ENCODE assay signal across 8 cellular contexts in the genomic region with DNA sequence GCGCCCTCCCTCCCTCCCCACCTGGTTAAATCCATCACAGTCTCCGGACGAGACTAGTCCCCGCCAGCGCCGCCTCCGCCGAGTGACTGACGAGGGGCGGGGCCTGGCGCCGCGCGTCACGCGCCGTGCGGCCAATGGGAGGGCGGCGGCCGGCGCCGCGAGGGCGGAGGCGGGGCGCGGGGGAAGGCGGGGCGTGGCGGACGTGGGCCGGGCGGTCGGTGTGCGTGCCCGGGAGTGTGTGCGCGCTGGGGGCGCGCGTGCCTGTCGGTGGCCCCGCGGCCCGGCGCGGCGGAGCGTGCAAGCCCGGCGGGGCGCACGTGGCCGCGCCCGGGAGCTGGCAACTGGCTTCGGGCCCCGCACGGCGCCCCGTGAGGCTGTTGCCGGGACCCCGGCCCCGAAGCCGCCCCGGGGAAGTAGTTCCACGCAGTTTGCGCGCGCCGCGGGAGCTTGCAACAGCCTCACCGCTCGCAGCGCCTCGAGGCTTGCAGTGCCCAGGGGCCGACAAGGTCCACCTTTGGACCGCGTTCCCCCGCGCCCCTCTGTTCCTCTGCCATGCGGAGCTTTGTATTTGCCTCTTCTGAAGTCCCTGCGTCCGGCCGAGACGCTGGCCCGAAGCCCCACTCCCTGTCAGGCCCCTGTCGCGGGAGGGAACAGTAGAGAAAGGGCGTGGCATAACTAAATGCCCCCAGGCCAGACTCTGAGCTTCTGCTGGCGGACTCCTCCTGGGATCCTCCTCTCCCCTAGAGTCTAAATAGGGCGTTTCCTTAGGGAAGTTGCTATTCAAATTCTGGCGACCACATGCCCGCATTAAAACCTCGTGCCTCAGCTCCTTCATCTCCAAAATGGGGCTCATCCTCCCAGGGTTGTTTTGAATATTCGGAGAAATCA. TPM values are rescaled to one million over a fixed set of nuclear protein-coding genes. Genes with fewer than 3 reads are reported as not detected.
DNase-seq lines count a peak whose midpoint lies in the region; ATAC-seq and TF ChIP-seq lines count a peak whose summit lies in the region.

No MANE protein-coding gene starts in this region.

- CTCF ChIA-PET in PC-3 (lab: Charles Lee): no interaction called here
- CTCF ChIA-PET in naive thymus-derived CD4-positive, alpha-beta T cell (lab: Charles Lee): interaction anchor here (0.9 to 1.1 kb wide), 2 partner anchors 73 to 375 kb away, joined by 3 read pairs; no protein-coding TSS in a partner anchor

- H3K4me2 ChIP-seq in PC-3 (ENCODE audit: low read length): peak overlapping the region; percentile 59

- POLR2A ChIA-PET in PC-3 (lab: Charles Lee; ENCODE audit: unreplicated experiment): interaction anchor here (0.6 kb wide), 1 partner anchor 40 kb away, joined by 6 read pairs; no protein-coding TSS in a partner anchor
- POLR2A ChIA-PET in naive thymus-derived CD4-positive, alpha-beta T cell (lab: Charles Lee): interaction anchor here (0.7 to 1.4 kb wide), 6 partner anchors 13 to 717 kb away, joined by 3 to 4 read pairs (median 3); no protein-coding TSS in a partner anchor

- no peak for TF ChIP-seq CTCF in PC-3 (conservative IDR thresholded peaks at IDR 0.05; ENCODE audit: low read depth, low read length)

- BruUV-seq in PC-3 (replicated peaks; lab: Mats Ljungman, UMichigan): no TSS peak

- ATAC-seq in GM21447 (IDR thresholded peaks at IDR 0.05; ENCODE audit: unreplicated experiment) (peak; percentile 65), PC-3 (peak; percentile 86)
- ATAC-seq in naive thymus-derived CD4-positive, alpha-beta T cell: peak; percentile 99

- H2AFZ ChIP-seq in PC-3 (ENCODE audit: low read length): peak overlapping the region; percentile 67; the same call in 1 of the 2 replicates

- peak; percentile 37 for DNase-seq in DMS 273 treated with DMSO at 0.1 percent for 48 hours (lab: John Stamatoyannopoulos, UW)
- DNase-seq in PC-3: peak; percentile 92
- DNase-seq in activated T-helper 1 cell treated with Interleukin-2 at 50 U/mL for 16 hours (ENCODE audit: low read depth): peak; percentile 95
- peak; percentile 89 for DNase-seq in fibroblast of gingiva (ENCODE audit: low read depth)
- peak; percentile 86 to 98 (median 95) for DNase-seq in naive thymus-derived CD4-positive, alpha-beta T cell
- peak; percentile 82 to 85 for DNase-seq in stimulated activated CD8-positive, alpha-beta memory T cell treated with anti-CD3 and anti-CD28 coated beads, Interleukin-7, amount 100 ng/mL, for 48 hours (ENCODE audit: extremely low read depth in 1 of 2, low read depth in 1 of 2)

- peaks cover 37 to 43% (median 41%) of the 10 kb centered on the region in 7 donors for H3K4me1 Mint-ChIP-seq in naive thymus-derived CD4-positive, alpha-beta T cell

- H3K9me3 ChIP-seq in HUES48 (ENCODE audit: control insufficient read depth, insufficient read depth, low read length) (no peaks in the 10 kb centered on the region), PC-3 (ENCODE audit: low read length) (no peaks in the 10 kb centered on the region)
- no peaks in the 10 kb centered on the region for H3K9me3 ChIP-seq in naive thymus-derived CD4-positive, alpha-beta T cell (ENCODE audit: control insufficient read depth in 2 of 3, low read length in 3 of 3)

- H3F3A ChIP-seq in PC-3 (ENCODE audit: low read length, unreplicated experiment): no peaks in the 10 kb centered on the region

- peaks cover 0 to 28% (median 7%) of the 10 kb centered on the region in 5 donors for H3K36me3 Mint-ChIP-seq in naive thymus-derived CD4-positive, alpha-beta T cell

- H3K27me3 Mint-ChIP-seq in naive thymus-derived CD4-positive, alpha-beta T cell: peaks cover 0 to 8% (median 6%) of the 10 kb centered on the region in 5 donors

- peaks cover 44% of the 10 kb centered on the region for H3K79me2 ChIP-seq in PC-3 (ENCODE audit: low read length)

- H3K4me3 Mint-ChIP-seq in naive thymus-derived CD4-positive, alpha-beta T cell: peak overlapping the region; percentile 47 to 98 (median 74)

- H3K4me1 ChIP-seq in HUES48 (ENCODE audit: control insufficient read depth, insufficient read depth, low read length) (peaks cover 22% of the 10 kb centered on the region), PC-3 (ENCODE audit: insufficient read depth, low read length) (peaks cover 22% of the 10 kb centered on the region)
- peaks cover 23 to 31% of the 10 kb centered on the region in 2 donors for H3K4me1 ChIP-seq in naive thymus-derived CD4-positive, alpha-beta T cell (ENCODE audit: control insufficient read depth in 2 of 2, insufficient read depth in 2 of 2, low read length in 2 of 2)

- H3K36me3 ChIP-seq in HUES48 (ENCODE audit: control insufficient read depth, insufficient read depth, low read length): no peaks in the 10 kb centered on the region
- peaks cover 4% of the 10 kb centered on the region; the same call in 1 of the 2 replicates for H3K36me3 ChIP-seq in PC-3 (ENCODE audit: low read depth, low read length)
- H3K36me3 ChIP-seq in naive thymus-derived CD4-positive, alpha-beta T cell (ENCODE audit: control insufficient read depth in 2 of 3, insufficient read depth in 3 of 3, low read length in 3 of 3): no peaks in the 10 kb centered on the region

- H4K20me1 ChIP-seq in PC-3 (ENCODE audit: low read length): peaks cover 42% of the 10 kb centered on the region

- intact Hi-C loops in PC-3 (cut with micrococcal nuclease): loop anchor here (5.0 to 10.0 kb wide), 5 partner anchors 75 to 493 kb away; no protein-coding TSS in a partner anchor
- intact Hi-C loops in naive thymus-derived CD4-positive, alpha-beta T cell (cut with micrococcal nuclease): loop anchor here (2.0 to 10.0 kb wide), 19 partner anchors 35 to 863 kb away; partner anchors contain the start of genes FOXP1 (in 2 of the 2), SHQ1 (in 2 of the 2) and PPP4R2 (in 1 of the 2)

- H3K27me3 ChIP-seq in HUES48 (ENCODE audit: control insufficient read depth, insufficient read depth, low read length): peaks cover 15% of the 10 kb centered on the region
- no peaks in the 10 kb centered on the region for H3K27me3 ChIP-seq in PC-3 (ENCODE audit: low read length)
- H3K27me3 ChIP-seq in naive thymus-derived CD4-positive, alpha-beta T cell (ENCODE audit: control insufficient read depth in 2 of 2, insufficient read depth in 2 of 2, low read length in 2 of 2): no peaks in the 10 kb centered on the region

- peak overlapping the region; percentile 25 to 83 (median 61) for H3K27ac Mint-ChIP-seq in naive thymus-derived CD4-positive, alpha-beta T cell

- peak overlapping the region; percentile 53; the same call in 1 of the 2 replicates for H3K9ac ChIP-seq in HUES48 (ENCODE audit: low read depth, low read length)
- no peak overlapping the region for H3K9ac ChIP-seq in PC-3 (ENCODE audit: low read length)

- H3K9me3 Mint-ChIP-seq in naive thymus-derived CD4-positive, alpha-beta T cell: peaks cover 0 to 2% (median 0%) of the 10 kb centered on the region in 11 donors

- H3K27ac ChIP-seq in HUES48 (ENCODE audit: low read depth, low read length): peak overlapping the region; percentile 86
- no peak overlapping the region for H3K27ac ChIP-seq in PC-3 (ENCODE audit: low read length)
- H3K27ac ChIP-seq in naive thymus-derived CD4-positive, alpha-beta T cell (ENCODE audit: low read depth, low read length): peak overlapping the region; percentile 79

- no peaks in the 10 kb centered on the region for H3K9me2 ChIP-seq in PC-3 (replicated peaks; ENCODE audit: low read length)

- H3K4me3 ChIP-seq in HUES48 (ENCODE audit: low read depth, low read length) (peak overlapping the region; percentile 97; the same call in 1 of the 2 replicates), PC-3 (ENCODE audit: low read length) (peak overlapping the region; percentile 49; the same call in 1 of the 2 replicates)
- peak overlapping the region; percentile 39 for H3K4me3 ChIP-seq in naive thymus-derived CD4-positive, alpha-beta T cell (ENCODE audit: low read length)

RNA-seq across cellular contexts. Expression of gene RYBP, which starts 0.9 kb away (rescaled TPM):
- total RNA-seq in PC-3 (2014; rRNA removed): 5.5 and 7.4 TPM in 2 replicates
- total RNA-seq in naive thymus-derived CD4-positive, alpha-beta T cell: 10 to 100 TPM in 3 of 5 experiments, 1 to 10 TPM in 2; 9.2 to 20.4 (median 16.4) TPM
- 1 to 10 TPM; 1.6 to 2.4 TPM for polyA plus RNA-seq in naive thymus-derived CD4-positive, alpha-beta T cell

Comparison
In these comparisons a context has a peak if more than half of its experiments do, and no peak if none do; other contexts are left out.
1. DNase-seq: peak in every context shown above with its lines; median percentile 95 in activated T-helper 1 cell treated with Interleukin-2 at 50 U/mL for 16 hours; 95 in naive thymus-derived CD4-positive, alpha-beta T cell; 92 in PC-3; 89 in fibroblast of gingiva; 84 in stimulated activated CD8-positive, alpha-beta memory T cell treated with anti-CD3 and anti-CD28 coated beads, Interleukin-7, amount 100 ng/mL, for 48 hours; 37 in DMS 273 treated with DMSO at 0.1 percent for 48 hours.
2. H3K4me3 ChIP-seq: peak in every context shown above with its lines; median percentile 97 in HUES48; 49 in PC-3; 39 in naive thymus-derived CD4-positive, alpha-beta T cell.